Comparison of ENCODE assay signal across 8 cellular contexts in the genomic region with DNA sequence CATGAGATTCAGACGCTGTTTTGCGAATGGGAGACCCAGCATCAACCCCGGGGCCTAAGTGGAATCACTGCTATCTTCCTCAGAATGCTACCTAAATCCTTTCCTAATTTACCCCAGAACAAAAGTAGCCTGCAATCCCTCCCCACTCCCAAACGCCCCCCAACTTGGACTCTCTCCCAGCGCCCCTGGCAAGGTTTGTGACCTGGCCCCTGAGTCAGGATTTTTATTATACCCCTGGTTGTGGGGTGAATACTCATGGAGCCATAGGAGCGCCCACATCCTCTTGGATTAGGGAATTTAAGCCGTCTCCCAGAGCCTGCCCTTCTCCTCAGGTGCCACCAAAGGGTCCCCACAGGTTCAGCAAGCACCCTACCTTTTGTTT. TPM values are rescaled to one million over a fixed set of nuclear protein-coding genes. Genes with fewer than 3 reads are reported as not detected.
DNase-seq lines count a peak whose midpoint lies in the region; ATAC-seq and TF ChIP-seq lines count a peak whose summit lies in the region.

No MANE protein-coding gene starts in this region.

- H4K8ac ChIP-seq in mesendoderm (ENCODE audit: low read depth, low read length): no peak overlapping the region

- H3K79me1 ChIP-seq in mesendoderm (ENCODE audit: low read length): peaks cover 4% of the 10 kb centered on the region

- H3K27me3 ChIP-seq in left ventricle myocardium inferior (ENCODE audit: low read depth): no peaks in the 10 kb centered on the region
- H3K27me3 ChIP-seq in body of pancreas: no peaks in the 10 kb centered on the region
- H3K27me3 ChIP-seq in mesendoderm (ENCODE audit: insufficient read depth, low read length, poor library complexity): no peaks in the 10 kb centered on the region
- no peaks in the 10 kb centered on the region for H3K27me3 ChIP-seq in uterus

- H3K4me2 ChIP-seq in mesendoderm (ENCODE audit: low read length): peak overlapping the region; percentile 33

- H2BK120ac ChIP-seq in mesendoderm (ENCODE audit: low read depth, low read length): no peak overlapping the region

- DNase-seq in left ventricle myocardium inferior (no peak), left cardiac atrium (no peak), body of pancreas (no peak), mesendoderm (no peak), uterus (no peak), UCSD-AML1 (lab: John Stamatoyannopoulos, UW; ENCODE audit: unreplicated experiment) (no peak)
- DNase-seq in activated effector memory CD4-positive, alpha-beta T cell treated with Interleukin-2 at 50 U/mL for 16 hours: no peak

- H3K18ac ChIP-seq in mesendoderm (ENCODE audit: low read length): peak overlapping the region; percentile 39

- H3K23ac ChIP-seq in mesendoderm (ENCODE audit: low read length): no peak overlapping the region

- H4K5ac ChIP-seq in mesendoderm (ENCODE audit: low read length): no peak overlapping the region

- H3K4me1 ChIP-seq in left ventricle myocardium inferior: peaks cover 42% of the 10 kb centered on the region
- peaks cover 27% of the 10 kb centered on the region for H3K4me1 ChIP-seq in body of pancreas
- peaks cover 5% of the 10 kb centered on the region for H3K4me1 ChIP-seq in mesendoderm (ENCODE audit: control insufficient read depth, low read depth, low read length)
- peaks cover 6 to 7% of the 10 kb centered on the region in 2 donors for H3K4me1 ChIP-seq in uterus

- H3K27ac ChIP-seq in left ventricle myocardium inferior (replicated peaks) (peak overlapping the region; percentile 93), body of pancreas (peak overlapping the region; percentile 89 to 97 (median 92)), mesendoderm (ENCODE audit: low read depth, low read length) (no peak overlapping the region), uterus (peak overlapping the region; percentile 90 to 91)

- TF ChIP-seq POLR2A in body of pancreas (IDR thresholded peaks at IDR 0.05): no peak
- TF ChIP-seq POLR2A in uterus (IDR thresholded peaks at IDR 0.05): no peak

- TF ChIP-seq CTCF in left ventricle myocardium inferior (IDR thresholded peaks at IDR 0.05; ENCODE audit: borderline replicate concordance): no peak
- no peak for TF ChIP-seq CTCF in body of pancreas (IDR thresholded peaks at IDR 0.05)
- no peak for TF ChIP-seq CTCF in uterus (IDR thresholded peaks at IDR 0.05)

- ATAC-seq in left cardiac atrium (no peak), body of pancreas (no peak), GM21619 (IDR thresholded peaks at IDR 0.05; ENCODE audit: unreplicated experiment) (no peak)

- 12 to 17% methylated on average over 6 to 7 of the region's 7 CpGs for WGBS in body of pancreas, 2 donors
- WGBS in mesendoderm (ENCODE audit: extremely low coverage, insufficient coverage, low lambda C conversion rate): no CpG with 5 or more reads among the region's 7 CpGs

- H3K4ac ChIP-seq in mesendoderm (ENCODE audit: low read depth, low read length): peak overlapping the region; percentile 19

- no peaks in the 10 kb centered on the region for H3K9me3 ChIP-seq in left ventricle myocardium inferior (replicated peaks)
- no peaks in the 10 kb centered on the region for H3K9me3 ChIP-seq in body of pancreas
- H3K9me3 ChIP-seq in uterus: no peaks in the 10 kb centered on the region

- H3K36me3 ChIP-seq in left ventricle myocardium inferior (no peaks in the 10 kb centered on the region), body of pancreas (replicated peaks in 1 of 2; ENCODE audit: insufficient read depth in 1 of 2, low read depth in 2 of 2) (no peaks in the 10 kb centered on the region), mesendoderm (ENCODE audit: control insufficient read depth, insufficient read depth, low read length) (no peaks in the 10 kb centered on the region), uterus (no peaks in the 10 kb centered on the region)

- no peak overlapping the region for H2BK5ac ChIP-seq in mesendoderm (ENCODE audit: low read length)

- H3K79me2 ChIP-seq in mesendoderm (ENCODE audit: control insufficient read depth, insufficient read depth, low read length): peaks cover 3% of the 10 kb centered on the region

- H2BK15ac ChIP-seq in mesendoderm (replicated peaks; ENCODE audit: low read depth): no peak overlapping the region

- intact Hi-C loops in left ventricle myocardium inferior (cut with micrococcal nuclease): no loop called here
- intact Hi-C loops in left cardiac atrium (cut with DNase I): no loop called here
- intact Hi-C loops in body of pancreas (cut with DNase I): no loop called here
- intact Hi-C loops in uterus (cut with DNase I; ENCODE audit: low total_unique reads): no loop called here

- H3K4me3 ChIP-seq in left ventricle myocardium inferior: peak overlapping the region; percentile 76
- peak overlapping the region; percentile 29 to 64 for H3K4me3 ChIP-seq in body of pancreas
- H3K4me3 ChIP-seq in mesendoderm (ENCODE audit: low read length): peak overlapping the region; percentile 63
- H3K4me3 ChIP-seq in uterus: peak overlapping the region; percentile 59 to 60

- peak overlapping the region; percentile 79 for H3K9ac ChIP-seq in mesendoderm (ENCODE audit: low read length)

- H3K56ac ChIP-seq in mesendoderm (ENCODE audit: low read length): peak overlapping the region; percentile 91

- H2AK5ac ChIP-seq in mesendoderm (ENCODE audit: low read length): peak overlapping the region; percentile 17

RNA-seq across cellular contexts. Expression of gene MYL6B, which starts 0.4 kb away (rescaled TPM):
- 54.1 TPM for total RNA-seq in left ventricle myocardium inferior
- total RNA-seq in left cardiac atrium: 10 to 100 TPM; 40.5 to 42.5 TPM
- 10 to 100 TPM in 1 of 2 donors, 1 to 10 TPM in 1; 7.5 to 24.1 TPM for total RNA-seq in body of pancreas
- 121 TPM for polyA plus RNA-seq in mesendoderm (2013, experiment 1 of 2)
- 137 TPM for polyA plus RNA-seq in mesendoderm (2013, experiment 2 of 2)
- 10 to 100 TPM in 3 of 4 donors, 1 to 10 TPM in 1; 6.7 to 57.5 (median 27.0) TPM for total RNA-seq in uterus

RNA-seq across cellular contexts. Expression of gene MYL6, which starts 5.4 kb away (rescaled TPM):
- total RNA-seq in left ventricle myocardium inferior (508 TPM), left cardiac atrium (1,000 to 10,000 TPM; 1,071 to 1,319 TPM), body of pancreas (1,000 to 10,000 TPM in 1 of 2 donors, 100 to 1,000 TPM in 1; 838 to 1,110 TPM), uterus (1,000 to 10,000 TPM; 1,103 to 4,858 (median 2,577) TPM)
- 1,964 TPM for polyA plus RNA-seq in mesendoderm (2013, experiment 1 of 2)
- 1,941 TPM for polyA plus RNA-seq in mesendoderm (2013, experiment 2 of 2)

RNA-seq across cellular contexts. Expression of gene ESYT1, which starts 24.7 kb away (rescaled TPM):
- total RNA-seq in left ventricle myocardium inferior (23.2 TPM), left cardiac atrium (10 to 100 TPM; 54.1 to 63.9 TPM), body of pancreas (100 to 1,000 TPM in 1 of 2 donors, 10 to 100 TPM in 1; 43.3 to 182 TPM), uterus (100 to 1,000 TPM in 3 of 4 donors, 10 to 100 TPM in 1; 98.4 to 203 (median 134) TPM)
- polyA plus RNA-seq in mesendoderm (2013, experiment 1 of 2): 55.9 TPM
- polyA plus RNA-seq in mesendoderm (2013, experiment 2 of 2): 55.7 TPM

RNA-seq across cellular contexts. Expression of gene ZC3H10, which starts 34.7 kb away (rescaled TPM):
- total RNA-seq in left ventricle myocardium inferior (4.9 TPM), left cardiac atrium (1 to 10 TPM; 6.6 to 7.6 TPM), body of pancreas (10 to 100 TPM in 1 of 2 donors, under 1 TPM in 1; 0.99 to 11.2 TPM), uterus (1 to 10 TPM; 1.3 to 9.8 (median 4.2) TPM)
- 2.1 TPM for polyA plus RNA-seq in mesendoderm (2013, experiment 1 of 2)
- polyA plus RNA-seq in mesendoderm (2013, experiment 2 of 2): 2.1 TPM

RNA-seq across cellular contexts. Expression of gene RPL41, which starts 36.3 kb away (rescaled TPM):
- 1,892 TPM for total RNA-seq in left ventricle myocardium inferior
- total RNA-seq in left cardiac atrium: 1,000 to 10,000 TPM; 2,192 to 2,337 TPM
- 1,000 to 10,000 TPM; 1,174 to 2,214 TPM for total RNA-seq in body of pancreas
- polyA plus RNA-seq in mesendoderm (2013, experiment 1 of 2): 13,921 TPM
- 13,663 TPM for polyA plus RNA-seq in mesendoderm (2013, experiment 2 of 2)
- 1,000 to 10,000 TPM; 1,022 to 4,789 (median 2,600) TPM for total RNA-seq in uterus
